Comparison of ENCODE assay signal across 24 cellular contexts in the genomic region with DNA sequence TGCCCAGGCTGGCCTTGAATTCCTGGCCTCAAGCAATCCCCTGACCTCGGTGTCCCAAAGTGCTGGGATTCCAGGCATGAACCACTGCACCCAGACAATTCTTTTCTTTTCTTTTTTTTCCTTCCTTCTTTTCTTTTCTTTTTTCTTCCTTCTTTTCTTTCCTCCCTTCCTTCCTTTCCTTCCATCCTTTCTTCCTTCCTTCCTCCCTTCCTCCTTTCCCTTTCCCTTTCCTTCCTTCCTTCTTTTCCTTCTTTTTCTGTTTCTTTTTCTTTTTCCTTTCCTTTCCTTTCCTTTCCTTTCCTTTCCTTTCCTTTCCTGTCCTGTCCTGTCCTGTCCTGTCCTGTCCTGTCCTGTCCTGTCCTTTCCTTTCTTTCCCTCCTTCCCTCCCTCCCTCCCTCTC.
DNase-seq lines count a peak whose midpoint lies in the region; ATAC-seq and TF ChIP-seq lines count a peak whose summit lies in the region.
"Had no signal": no experiment of that assay in that cellular context is flagged by ENCODE, and none has a peak within 500 bp of the region (broad histone marks: within the 10 kb centered on the region; RNA-seq: fewer than 3 reads in every experiment).

No MANE protein-coding gene starts in this region.

- peak overlapping the region; percentile 56; the same call in 1 of the 2 replicates for H3K9ac ChIP-seq in MM.1S (ENCODE audit: low read length)
- H3K9ac ChIP-seq: GM23248, KMS-11 had no signal

- peaks cover 71% of the 10 kb centered on the region for H3K36me3 Mint-ChIP-seq in dendritic cell treated with granulocyte-macrophage colony-stimulating factor and Interleukin-4, amounts not matched to agents 40 ng/mL and 50 ng/mL, for 4 days (ENCODE audit: low read depth)
- peaks cover 47% of the 10 kb centered on the region for H3K36me3 Mint-ChIP-seq in stimulated activated memory B cell treated with anti-CD40 and anti-IgM and Interleukin-4, amounts not matched to agents 10 μg/mL and 1 μg/mL and 100 μg/mL, for 72 hours

- H3K9me3 ChIP-seq in MM.1S (replicated peaks; ENCODE audit: insufficient read depth, low read length), result no peaks in the 10 kb centered on the region
- H3K9me3 ChIP-seq: breast epithelium, esophagus squamous epithelium, gastrocnemius medialis, stomach, tibial artery had no signal

- H3K27me3 Mint-ChIP-seq in dendritic cell treated with granulocyte-macrophage colony-stimulating factor and Interleukin-4, amounts not matched to agents 40 ng/mL and 50 ng/mL, for 4 days, result no peaks in the 10 kb centered on the region
- H3K27me3 Mint-ChIP-seq in stimulated activated memory B cell treated with anti-CD40 and anti-IgM and Interleukin-4, amounts not matched to agents 10 μg/mL and 1 μg/mL and 100 μg/mL, for 72 hours, result no peaks in the 10 kb centered on the region
- H3K27me3 Mint-ChIP-seq: CD4-positive, alpha-beta T cell had no signal

- peaks cover 21% of the 10 kb centered on the region for H3F3A ChIP-seq in MM.1S (ENCODE audit: insufficient read depth, low read length)

- peak overlapping the region; percentile 37 for H3K4me3 Mint-ChIP-seq in dendritic cell treated with granulocyte-macrophage colony-stimulating factor and Interleukin-4, amounts not matched to agents 40 ng/mL and 50 ng/mL, for 4 days
- peak overlapping the region; percentile 79 for H3K4me3 Mint-ChIP-seq in stimulated activated memory B cell treated with anti-CD40 and anti-IgM and Interleukin-4, amounts not matched to agents 10 μg/mL and 1 μg/mL and 100 μg/mL, for 72 hours
- H3K4me3 Mint-ChIP-seq: activated T-cell treated with anti-CD3 and anti-CD28 coated beads, Interleukin-2, amount 50 U/mL, for 4 hours; CD4-positive, alpha-beta T cell; endodermal cell; neural crest cell had no signal

- peak overlapping the region; percentile 75 for H3K27ac Mint-ChIP-seq in dendritic cell treated with granulocyte-macrophage colony-stimulating factor and Interleukin-4, amounts not matched to agents 40 ng/mL and 50 ng/mL, for 4 days
- peak overlapping the region; percentile 99 for H3K27ac Mint-ChIP-seq in stimulated activated memory B cell treated with anti-CD40 and anti-IgM and Interleukin-4, amounts not matched to agents 10 μg/mL and 1 μg/mL and 100 μg/mL, for 72 hours
- H3K27ac Mint-ChIP-seq: CD4-positive, alpha-beta T cell had no signal

- H3K27ac ChIP-seq in MM.1S (ENCODE audit: low read length), result peak overlapping the region; percentile 99; the same call in 1 of the 2 replicates
- H3K27ac ChIP-seq: gastrocnemius medialis, GM23248, hepatocyte, KMS-11, tibial artery had no signal

- TF ChIP-seq CTCF in GM06990 (IDR thresholded peaks at IDR 0.05; ENCODE audit: insufficient read depth, low read length, poor library complexity, severe bottlenecking) (no peak), MM.1S (IDR thresholded peaks at IDR 0.05; ENCODE audit: low read length) (no peak)

- H3K4me2 ChIP-seq in MM.1S (ENCODE audit: low read depth, low read length), result no peak overlapping the region; the same call in 1 of the 2 replicates
- H3K4me2 ChIP-seq: hepatocyte, KMS-11 had no signal

- TF ChIP-seq POLR2A in GM18505 (IDR thresholded peaks at IDR 0.05; ENCODE audit: borderline replicate concordance, extremely low read depth, insufficient read depth, insufficient read length), result no peak

- ATAC-seq in stimulated activated memory B cell treated with anti-CD40 and anti-IgM and Interleukin-4, amounts not matched to agents 10 μg/mL and 1 μg/mL and 100 μg/mL, for 72 hours, result no peak
- no peak for ATAC-seq in GM18505 (IDR thresholded peaks at IDR 0.05; ENCODE audit: unreplicated experiment)
- ATAC-seq: activated T-cell treated with anti-CD3 and anti-CD28 coated beads, Interleukin-2, amount 50 U/mL, for 4 hours; gastrocnemius medialis had no signal

- H3K79me2 ChIP-seq in MM.1S (ENCODE audit: low read length), result peaks cover 24% of the 10 kb centered on the region
- H3K79me2 ChIP-seq: hepatocyte had no signal

- H4K20me1 ChIP-seq in MM.1S (ENCODE audit: insufficient read depth, low read length), result no peaks in the 10 kb centered on the region

- H3K27me3 ChIP-seq in GM06990 (replicated peaks; ENCODE audit: control insufficient read depth, insufficient read depth, low read length), result no peaks in the 10 kb centered on the region
- H3K27me3 ChIP-seq in MM.1S (replicated peaks; ENCODE audit: insufficient read depth, low read length), result no peaks in the 10 kb centered on the region
- H3K27me3 ChIP-seq: breast epithelium, esophagus squamous epithelium, gastrocnemius medialis, hepatocyte, stomach had no signal

- peaks cover 79% of the 10 kb centered on the region for H3K4me1 Mint-ChIP-seq in dendritic cell treated with granulocyte-macrophage colony-stimulating factor and Interleukin-4, amounts not matched to agents 40 ng/mL and 50 ng/mL, for 4 days (ENCODE audit: low read depth)
- peaks cover 94% of the 10 kb centered on the region for H3K4me1 Mint-ChIP-seq in stimulated activated memory B cell treated with anti-CD40 and anti-IgM and Interleukin-4, amounts not matched to agents 10 μg/mL and 1 μg/mL and 100 μg/mL, for 72 hours

- H3K4me3 ChIP-seq in GM06990 (replicated peaks; ENCODE audit: low read depth, low read length) (peak overlapping the region; percentile 60; the same call in 1 of the 2 replicates), MM.1S (ENCODE audit: low read length) (no peak overlapping the region)
- H3K4me3 ChIP-seq: breast epithelium, esophagus squamous epithelium, gastrocnemius medialis, GM23248, hepatocyte, stomach, tibial artery had no signal

- peaks cover 16% of the 10 kb centered on the region for H3K36me3 ChIP-seq in GM06990 (ENCODE audit: control insufficient read depth, insufficient read depth, low read length)
- no peaks in the 10 kb centered on the region for H3K36me3 ChIP-seq in MM.1S (replicated peaks; ENCODE audit: insufficient read depth, low read length)
- H3K36me3 ChIP-seq: breast epithelium, esophagus squamous epithelium, gastrocnemius medialis, stomach, tibial artery had no signal

- peaks cover 24% of the 10 kb centered on the region for H3K4me1 ChIP-seq in MM.1S (ENCODE audit: low read length)
- H3K4me1 ChIP-seq: breast epithelium, gastrocnemius medialis, stomach, tibial artery had no signal

- DNase-seq in GM06990 (ENCODE audit: extremely low read depth, insufficient read length), result no peak
- no peak for DNase-seq in MM.1S
- DNase-seq in NCI-H2196 (lab: John Stamatoyannopoulos, UW; ENCODE audit: unreplicated experiment), result no peak
- no peak for DNase-seq in effector CD4-positive, alpha-beta T cell
- DNase-seq: activated naive CD4-positive, alpha-beta T cell treated with Interleukin-2 at 50 U/mL for 16 hours; activated T-cell treated with anti-CD3 and anti-CD28 coated beads, Interleukin-2, amount 50 U/mL, for 4 hours; amniotic stem cell; CD4-positive, alpha-beta T cell; DMS 273 treated with DMSO at 0.1 percent for 48 hours; esophagus squamous epithelium; GM23248; NCI-H187; stimulated activated CD4-positive, alpha-beta T cell treated with anti-CD3 and anti-CD28 coated beads, Interleukin-4, amount 100 ng/mL, for 4 hours had no signal

- H3K9me3 Mint-ChIP-seq in dendritic cell treated with granulocyte-macrophage colony-stimulating factor and Interleukin-4, amounts not matched to agents 40 ng/mL and 50 ng/mL, for 4 days, result peaks cover 7% of the 10 kb centered on the region
- H3K9me3 Mint-ChIP-seq in stimulated activated memory B cell treated with anti-CD40 and anti-IgM and Interleukin-4, amounts not matched to agents 10 μg/mL and 1 μg/mL and 100 μg/mL, for 72 hours, result peaks cover 4% of the 10 kb centered on the region
- H3K9me3 Mint-ChIP-seq: activated T-cell treated with anti-CD3 and anti-CD28 coated beads, Interleukin-2, amount 50 U/mL, for 4 hours; CD4-positive, alpha-beta T cell; neural crest cell had no signal

- H3K9me2 ChIP-seq in MM.1S (replicated peaks; ENCODE audit: insufficient read depth, low read length), result no peaks in the 10 kb centered on the region

- no peak overlapping the region for H2AFZ ChIP-seq in MM.1S (ENCODE audit: low read length)
- H2AFZ ChIP-seq: GM23248 had no signal

- intact Hi-C loops in dendritic cell treated with granulocyte-macrophage colony-stimulating factor and Interleukin-4, amounts not matched to agents 40 ng/mL and 50 ng/mL, for 4 days (cut with micrococcal nuclease), result no loop called here
